Comparison of ENCODE assay signal across 20 cellular contexts in genomic region chr16:83615553-83615952, GRCh38.
DNase-seq lines count a peak whose midpoint lies in the region; TF ChIP-seq lines count a peak whose summit lies in the region.
"Had no signal": no experiment of that assay in that cellular context is flagged by ENCODE, and none has a peak within 500 bp of the region (broad histone marks: within the 10 kb centered on the region; RNA-seq: fewer than 3 reads in every experiment).

No MANE protein-coding gene starts in this region.

- CTCF ChIA-PET in HEK293 (lab: Yijun Ruan, JAX) = no interaction called here

- no peak overlapping the region for H2BK12ac ChIP-seq in mesenchymal stem cell (ENCODE audit: low read length in 2 of 2)

- POLR2A ChIA-PET in HEK293 (lab: Yijun Ruan, JAX) = no interaction called here

- H3K18ac ChIP-seq in mesenchymal stem cell (ENCODE audit: low read depth in 1 of 2, low read length in 2 of 2) = no peak overlapping the region

- H2BK5ac ChIP-seq in mesenchymal stem cell (ENCODE audit: low read depth, low read length, poor library complexity, severe bottlenecking) = no peak overlapping the region

- H2BK15ac ChIP-seq in mesenchymal stem cell (ENCODE audit: low read depth, poor library complexity, severe bottlenecking) = no peak overlapping the region

- H2BK120ac ChIP-seq in mesenchymal stem cell (ENCODE audit: low read depth, low read length) = no peak overlapping the region

- DNase-seq in Daoy (ENCODE audit: low read depth) (peak; percentile 10), choroid plexus epithelial cell (ENCODE audit: low read depth) (peak; percentile 10), mesenchymal stem cell (peak; percentile 43), activated gamma-delta T cell treated with Interleukin-2 at 50 U/mL for 16 hours (no peak), kidney glomerular epithelial cell (lab: John Stamatoyannopoulos, UW) (no peak)
- DNase-seq in stimulated activated naive CD4-positive, alpha-beta T cell (lab: John Stamatoyannopoulos, UW) = no peak
- DNase-seq: activated CD4-positive, alpha-beta T cell treated with anti-CD3 and anti-CD28 coated beads for 1 hour; C1 segment of cervical spinal cord; erythroblast; islet precursor cell; mesendoderm; NCI-H1930; NCI-H526; stimulated activated CD4-positive, alpha-beta T cell treated with anti-CD3 and anti-CD28 coated beads, Interleukin-4, amount 100 ng/mL, for 4 hours; T-helper 9 cell had no signal

- H3K4me3 ChIP-seq in HEK293 (ENCODE audit: low read depth, low read length) = no peak overlapping the region
- no peak overlapping the region for H3K4me3 ChIP-seq in choroid plexus epithelial cell (ENCODE audit: low read depth, low read length)
- H3K4me3 ChIP-seq in mesenchymal stem cell (ENCODE audit: insufficient read depth in 1 of 2, low read depth in 1 of 2, low read length in 2 of 2) = no peak overlapping the region
- H3K4me3 ChIP-seq: breast epithelium, SJSA1, smooth muscle cell, suprapubic skin had no signal

- no peak overlapping the region for H3K27ac ChIP-seq in HEK293 (ENCODE audit: extremely low read depth, low read depth, low read length)
- no peak overlapping the region for H3K27ac ChIP-seq in mesenchymal stem cell (ENCODE audit: low read length, poor library complexity, severe bottlenecking)
- H3K27ac ChIP-seq: breast epithelium, SJSA1, suprapubic skin had no signal

- no peak overlapping the region for H3K14ac ChIP-seq in mesenchymal stem cell (ENCODE audit: low read length in 2 of 2)

- 61% methylated on average over 2 of the region's 2 CpGs for WGBS in mesenchymal stem cell

- H3K36me3 ChIP-seq in HEK293 (ENCODE audit: control insufficient read depth in 2 of 2, insufficient read depth in 1 of 2, low read length in 2 of 2) (no peaks in the 10 kb centered on the region), mesenchymal stem cell (ENCODE audit: control insufficient read depth in 1 of 2, insufficient read depth in 2 of 2, low read depth in 1 of 2, low read length in 2 of 2) (no peaks in the 10 kb centered on the region)
- H3K36me3 ChIP-seq: breast epithelium, SJSA1, suprapubic skin had no signal

- TF ChIP-seq CTCF in HEK293 (tag by site-specific recombination; IDR thresholded peaks at IDR 0.05) (no peak), choroid plexus epithelial cell (conservative IDR thresholded peaks at IDR 0.05; ENCODE audit: low read depth, low read length) (no peak)

- peaks cover 3% of the 10 kb centered on the region; the same call in 1 of the 2 replicates for H3K4me1 ChIP-seq in HEK293 (ENCODE audit: control insufficient read depth, insufficient read depth, low read length)
- H3K4me1 ChIP-seq in mesenchymal stem cell (ENCODE audit: control insufficient read depth, insufficient read depth, low read depth, low read length) = no peaks in the 10 kb centered on the region
- H3K4me1 ChIP-seq: breast epithelium, suprapubic skin had no signal

- no peak overlapping the region for H3K23ac ChIP-seq in mesenchymal stem cell (ENCODE audit: low read length in 2 of 2)

- no peak overlapping the region for H3K4ac ChIP-seq in mesenchymal stem cell (ENCODE audit: low read depth in 1 of 2, low read length in 2 of 2)

- no peaks in the 10 kb centered on the region for H3K9me3 ChIP-seq in HEK293 (ENCODE audit: control insufficient read depth, insufficient read depth, low read depth, low read length)
- H3K9me3 ChIP-seq in mesenchymal stem cell (ENCODE audit: control insufficient read depth, low read length) = peaks cover 3% of the 10 kb centered on the region
- H3K9me3 ChIP-seq: SJSA1, suprapubic skin had no signal

- H4K8ac ChIP-seq in mesenchymal stem cell (ENCODE audit: low read length) = no peak overlapping the region

- H3K4me2 ChIP-seq in mesenchymal stem cell (ENCODE audit: low read length, poor library complexity, severe bottlenecking) = no peak overlapping the region
- H3K4me2 ChIP-seq: smooth muscle cell had no signal

- H2AFZ ChIP-seq in mesenchymal stem cell (ENCODE audit: low read depth, low read length) = no peak overlapping the region

- no peaks in the 10 kb centered on the region for H3K79me1 ChIP-seq in mesenchymal stem cell (replicated peaks; ENCODE audit: low read length, poor library complexity, severe bottlenecking)

- H3K9ac ChIP-seq in mesenchymal stem cell (ENCODE audit: low read length) = no peak overlapping the region

- H2AK5ac ChIP-seq in mesenchymal stem cell (ENCODE audit: low read length, severe bottlenecking) = no peak overlapping the region

- H3K27me3 ChIP-seq in mesenchymal stem cell (ENCODE audit: control insufficient read depth in 1 of 2, insufficient read depth in 1 of 2, low read length in 2 of 2) = no peaks in the 10 kb centered on the region
- H3K27me3 ChIP-seq: breast epithelium, SJSA1, suprapubic skin had no signal

- no peak overlapping the region for H4K91ac ChIP-seq in mesenchymal stem cell (ENCODE audit: low read length)

TF ChIP-seq in HEK293, 187 proteins besides CTCF, POLR2A, EP300 and RAD21:
- TF ChIP-seq ZBTB10 (tag by site-specific recombination; IDR thresholded peaks at IDR 0.05) = no peak
- TF ChIP-seq ZBTB21 (tag by site-specific recombination; IDR thresholded peaks at IDR 0.05) = 0 out of 2 replicates have a peak, but pooled peaks have one; percentile 10

Comparison
In these comparisons a context has a peak if more than half of its experiments do, and no peak if none do; other contexts are left out.
1. DNase-seq: peak in Daoy (single experiment), choroid plexus epithelial cell (single experiment) and mesenchymal stem cell (single experiment); none in stimulated activated naive CD4-positive, alpha-beta T cell (0 of 6), activated gamma-delta T cell treated with Interleukin-2 at 50 U/mL for 16 hours (single experiment) and kidney glomerular epithelial cell (single experiment).